ENCODE assay signal across 8 cellular contexts in the genomic region with DNA sequence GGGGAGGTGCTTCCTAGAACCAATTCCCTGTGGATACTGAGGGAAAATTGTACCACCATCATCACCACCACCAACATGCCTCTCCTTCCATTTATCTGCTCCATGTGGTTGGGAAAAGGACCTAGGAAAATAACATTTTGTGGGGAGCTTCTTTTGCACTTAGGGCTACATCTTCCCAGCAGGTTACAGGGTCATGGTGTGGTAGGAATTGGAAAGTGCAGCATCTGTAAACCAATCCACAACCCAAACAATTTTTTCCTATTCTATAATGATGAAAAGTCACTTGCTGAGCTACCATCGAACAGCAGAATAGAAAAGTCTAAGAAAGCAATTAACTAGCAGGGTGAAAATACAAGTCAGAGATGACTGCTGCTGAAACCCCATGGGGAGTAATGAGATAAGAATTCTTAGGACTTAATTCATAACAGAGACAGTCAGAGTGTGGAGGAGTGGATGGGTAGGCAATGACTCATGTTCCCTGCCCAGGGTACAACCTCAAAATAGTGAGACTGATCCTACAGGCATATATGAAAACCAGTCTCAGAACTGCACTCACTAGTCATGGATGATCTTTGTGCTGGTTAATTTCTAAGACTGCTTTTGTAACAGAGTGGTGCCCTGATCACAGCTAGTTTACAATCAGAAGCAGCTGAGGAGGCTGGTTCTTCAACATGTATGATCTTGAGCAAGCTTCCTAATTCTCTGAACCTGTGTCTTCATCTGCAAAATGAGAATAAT. TPM values are rescaled to one million over a fixed set of nuclear protein-coding genes. Genes with fewer than 3 reads are reported as not detected.
DNase-seq lines count a peak whose midpoint lies in the region; ATAC-seq and TF ChIP-seq lines count a peak whose summit lies in the region.

No MANE protein-coding gene starts in this region.

- POLR2A ChIA-PET in HEK293 (lab: Yijun Ruan, JAX) (no interaction called here), PC-9 (lab: Charles Lee; ENCODE audit: unreplicated experiment) (interaction anchor here (0.6 to 0.7 kb wide), 3 partner anchors 25 to 297 kb away, joined by 3 to 5 read pairs (median 5); no protein-coding TSS in a partner anchor)
- POLR2A ChIA-PET in CD4-positive, alpha-beta T cell (lab: Charles Lee) = no interaction called here

- peaks cover 10% of the 10 kb centered on the region for H3K4me1 Mint-ChIP-seq in CD4-positive, alpha-beta T cell (ENCODE audit: low read depth)

- no peaks in the 10 kb centered on the region for H3K9me3 Mint-ChIP-seq in CD4-positive, alpha-beta T cell

- TF ChIP-seq CTCF in HEK293 (tag by site-specific recombination; IDR thresholded peaks at IDR 0.05) (no peak), PC-9 (conservative IDR thresholded peaks at IDR 0.05) (no peak)
- TF ChIP-seq CTCF in CD4-positive, alpha-beta T cell (IDR thresholded peaks at IDR 0.05) = no peak

- H3K27ac ChIP-seq in HEK293 (ENCODE audit: extremely low read depth, low read depth, low read length) = no peak overlapping the region
- peak overlapping the region; percentile 41; the same call in 1 of the 2 replicates for H3K27ac ChIP-seq in PC-9
- no peak overlapping the region for H3K27ac ChIP-seq in CD4-positive, alpha-beta T cell (ENCODE audit: low read depth, low read length)

- H3K79me2 ChIP-seq in PC-9 (ENCODE audit: low read depth) = no peaks in the 10 kb centered on the region

- ATAC-seq in GM18511 (IDR thresholded peaks at IDR 0.05; ENCODE audit: unreplicated experiment) (peak; percentile 76), left ventricle myocardium superior (no peak), GM18505 (IDR thresholded peaks at IDR 0.05; ENCODE audit: unreplicated experiment) (no peak)
- ATAC-seq in CD4-positive, alpha-beta T cell (ENCODE audit: poor library complexity) = no peak

- H3K4me1 ChIP-seq in HEK293 (ENCODE audit: control insufficient read depth, insufficient read depth, low read length) (no peaks in the 10 kb centered on the region), PC-9 (replicated peaks; ENCODE audit: insufficient read depth) (peaks cover 18% of the 10 kb centered on the region)

- peak overlapping the region; percentile 28; the same call in 1 of the 2 replicates for H3K4me2 ChIP-seq in PC-9

- peaks cover 15% of the 10 kb centered on the region for H3F3A ChIP-seq in PC-9 (ENCODE audit: insufficient read depth, low read depth)

- no TSS peak for BruUV-seq in PC-9 (replicated peaks; lab: Mats Ljungman, UMichigan)

- H3K4me3 ChIP-seq in HEK293 (ENCODE audit: low read depth, low read length) = no peak overlapping the region
- no peak overlapping the region for H3K4me3 ChIP-seq in PC-9

- no peaks in the 10 kb centered on the region for H3K36me3 ChIP-seq in HEK293 (ENCODE audit: control insufficient read depth in 2 of 2, insufficient read depth in 1 of 2, low read length in 2 of 2)
- peaks cover 6% of the 10 kb centered on the region; the same call in 1 of the 2 replicates for H3K36me3 ChIP-seq in PC-9 (ENCODE audit: low read depth)

- CTCF ChIA-PET in HEK293 (lab: Yijun Ruan, JAX) = interaction anchor here (0.6 kb wide), 1 partner anchor 8 kb away, joined by 3 read pairs; no protein-coding TSS in a partner anchor
- CTCF ChIA-PET in PC-9 (lab: Charles Lee) = interaction anchor here (0.6 to 0.7 kb wide), 2 partner anchors 55 to 711 kb away, joined by 3 to 5 read pairs; no protein-coding TSS in a partner anchor
- CTCF ChIA-PET in CD4-positive, alpha-beta T cell (lab: Charles Lee) = interaction anchor here (1.1 kb wide), 1 partner anchor 261 kb away, joined by 3 read pairs; no protein-coding TSS in a partner anchor

- H3K27ac Mint-ChIP-seq in CD4-positive, alpha-beta T cell = no peak overlapping the region

- H2AFZ ChIP-seq in PC-9 = no peak overlapping the region

- DNase-seq in PC-9 = peak; percentile 43 to 83
- peak; percentile 85 for DNase-seq in fibroblast of the conjunctiva (ENCODE audit: low read depth)
- no peak for DNase-seq in NCI-H446 (lab: John Stamatoyannopoulos, UW)
- no peak for DNase-seq in left ventricle myocardium superior
- no peak for DNase-seq in CD4-positive, alpha-beta T cell

- no peaks in the 10 kb centered on the region for H4K20me1 ChIP-seq in PC-9 (ENCODE audit: insufficient read depth)

- H3K27me3 ChIP-seq in PC-9 (ENCODE audit: insufficient read depth, low read depth) = no peaks in the 10 kb centered on the region
- H3K27me3 ChIP-seq in CD4-positive, alpha-beta T cell (ENCODE audit: control insufficient read depth, insufficient read depth, low read length) = no peaks in the 10 kb centered on the region

- H3K4me3 Mint-ChIP-seq in CD4-positive, alpha-beta T cell = no peak overlapping the region

- H3K9me2 ChIP-seq in PC-9 (ENCODE audit: insufficient read depth) = no peaks in the 10 kb centered on the region

- H3K9me3 ChIP-seq in HEK293 (ENCODE audit: control insufficient read depth, insufficient read depth, low read depth, low read length) (no peaks in the 10 kb centered on the region), PC-9 (ENCODE audit: insufficient read depth, low read depth) (no peaks in the 10 kb centered on the region)
- H3K9me3 ChIP-seq in CD4-positive, alpha-beta T cell (ENCODE audit: control insufficient read depth, low read length) = no peaks in the 10 kb centered on the region

- H3K36me3 Mint-ChIP-seq in CD4-positive, alpha-beta T cell (ENCODE audit: low read depth) = no peaks in the 10 kb centered on the region

- TF ChIP-seq POLR2A in GM18505 (IDR thresholded peaks at IDR 0.05; ENCODE audit: borderline replicate concordance, extremely low read depth, insufficient read depth, insufficient read length) = no peak

- H3K27me3 Mint-ChIP-seq in CD4-positive, alpha-beta T cell = no peaks in the 10 kb centered on the region

- intact Hi-C loops in PC-9 (cut with micrococcal nuclease; ENCODE audit: unreplicated experiment) (no loop called here), left ventricle myocardium superior (cut with micrococcal nuclease) (no loop called here)
- intact Hi-C loops in CD4-positive, alpha-beta T cell (cut with DNase I, micrococcal nuclease) = no loop called here

TF ChIP-seq in HEK293, 187 proteins besides CTCF, POLR2A, EP300 and RAD21 (continues in another document):
- TF ChIP-seq REST (tag by site-specific recombination; IDR thresholded peaks at IDR 0.05) (no peak), ZNF19 (tag by site-specific recombination; IDR thresholded peaks at IDR 0.05; ENCODE audit: low read depth) (no peak)
- TF ChIP-seq, protein P1, sequence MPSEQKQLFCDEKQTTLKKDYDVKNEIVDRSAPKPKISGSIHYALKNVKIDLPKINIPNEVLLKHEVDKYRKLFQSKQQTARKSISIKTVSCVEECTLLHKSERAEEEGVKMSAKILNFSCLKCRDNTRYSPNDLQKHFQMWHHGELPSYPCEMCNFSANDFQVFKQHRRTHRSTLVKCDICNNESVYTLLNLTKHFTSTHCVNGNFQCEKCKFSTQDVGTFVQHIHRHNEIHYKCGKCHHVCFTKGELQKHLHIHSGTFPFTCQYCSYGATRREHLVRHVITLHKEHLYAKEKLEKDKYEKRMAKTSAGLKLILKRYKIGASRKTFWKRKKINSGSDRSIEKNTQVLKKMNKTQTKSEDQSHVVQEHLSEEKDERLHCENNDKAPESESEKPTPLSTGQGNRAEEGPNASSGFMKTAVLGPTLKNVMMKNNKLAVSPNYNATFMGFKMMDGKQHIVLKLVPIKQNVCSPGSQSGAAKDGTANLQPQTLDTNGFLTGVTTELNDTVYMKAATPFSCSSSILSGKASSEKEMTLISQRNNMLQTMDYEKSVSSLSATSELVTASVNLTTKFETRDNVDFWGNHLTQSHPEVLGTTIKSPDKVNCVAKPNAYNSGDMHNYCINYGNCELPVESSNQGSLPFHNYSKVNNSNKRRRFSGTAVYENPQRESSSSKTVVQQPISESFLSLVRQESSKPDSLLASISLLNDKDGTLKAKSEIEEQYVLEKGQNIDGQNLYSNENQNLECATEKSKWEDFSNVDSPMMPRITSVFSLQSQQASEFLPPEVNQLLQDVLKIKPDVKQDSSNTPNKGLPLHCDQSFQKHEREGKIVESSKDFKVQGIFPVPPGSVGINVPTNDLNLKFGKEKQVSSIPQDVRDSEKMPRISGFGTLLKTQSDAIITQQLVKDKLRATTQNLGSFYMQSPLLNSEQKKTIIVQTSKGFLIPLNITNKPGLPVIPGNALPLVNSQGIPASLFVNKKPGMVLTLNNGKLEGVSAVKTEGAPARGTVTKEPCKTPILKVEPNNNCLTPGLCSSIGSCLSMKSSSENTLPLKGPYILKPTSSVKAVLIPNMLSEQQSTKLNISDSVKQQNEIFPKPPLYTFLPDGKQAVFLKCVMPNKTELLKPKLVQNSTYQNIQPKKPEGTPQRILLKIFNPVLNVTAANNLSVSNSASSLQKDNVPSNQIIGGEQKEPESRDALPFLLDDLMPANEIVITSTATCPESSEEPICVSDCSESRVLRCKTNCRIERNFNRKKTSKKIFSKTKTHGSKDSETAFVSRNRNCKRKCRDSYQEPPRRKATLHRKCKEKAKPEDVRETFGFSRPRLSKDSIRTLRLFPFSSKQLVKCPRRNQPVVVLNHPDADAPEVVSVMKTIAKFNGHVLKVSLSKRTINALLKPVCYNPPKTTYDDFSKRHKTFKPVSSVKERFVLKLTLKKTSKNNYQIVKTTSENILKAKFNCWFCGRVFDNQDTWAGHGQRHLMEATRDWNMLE (tag by site-specific recombination; conservative IDR thresholded peaks at IDR 0.05; ENCODE audit: low read depth) = no peak

RNA-seq across cellular contexts. Expression of gene LEKR1, which starts 38.1 kb away (rescaled TPM):
- 3.2 and 3.9 TPM in 2 replicates for total RNA-seq in PC-9 (2021)
- 0.62 TPM for total RNA-seq in left ventricle myocardium superior
- 1 to 10 TPM in 1 of 2 experiments, under 1 TPM in 1; 0.77 to 1.0 TPM for total RNA-seq in CD4-positive, alpha-beta T cell

Comparison
In these comparisons a context has a peak if more than half of its experiments do, and no peak if none do; other contexts are left out.
1. DNase-seq: peak in PC-9 (2 of 2) and fibroblast of the conjunctiva (single experiment); none in NCI-H446 (0 of 2), left ventricle myocardium superior (single experiment) and CD4-positive, alpha-beta T cell (0 of 10).